ENCODE assay signal across 8 cellular contexts in genomic region chr22:50342651-50343540, GRCh38. TPM values are rescaled to one million over a fixed set of nuclear protein-coding genes. Genes with fewer than 3 reads are reported as not detected.
DNase-seq lines count a peak whose midpoint lies in the region; ATAC-seq, FAIRE-seq and TF ChIP-seq lines count a peak whose summit lies in the region.

PPP6R2 (plus strand) TSS chr22:50343327; CDS start chr22:50393909, 50,582 bp downstream.

- ATAC-seq in HG03039 (IDR thresholded peaks at IDR 0.05; ENCODE audit: unreplicated experiment), result peak; percentile 66

- TF ChIP-seq CTCF in 22Rv1 (IDR thresholded peaks at IDR 0.05), result peak; percentile 50

- no peaks in the 10 kb centered on the region for H3K27me3 ChIP-seq in endocrine pancreas (ENCODE audit: control insufficient read depth, insufficient read depth, low read length)

- H3K9me3 ChIP-seq in endocrine pancreas (ENCODE audit: control insufficient read depth, low read length), result no peaks in the 10 kb centered on the region

- DNase-seq in GM18507 (ENCODE audit: extremely low spot score, insufficient read length, low read depth) (peak; percentile 76), NCI-H748 (lab: John Stamatoyannopoulos, UW; ENCODE audit: unreplicated experiment) (peak; percentile 78), mesenteric fat pad (ENCODE audit: low spot score) (peak; percentile 95)
- peak; percentile 77 to 93 (median 82) for DNase-seq in activated CD8-positive, alpha-beta memory T cell treated with anti-CD3 and anti-CD28 coated beads for 48 hours (ENCODE audit: low read depth in 2 of 3, low spot score in 2 of 3)
- peak; percentile 93 for DNase-seq in stimulated activated CD8-positive, alpha-beta memory T cell treated with anti-CD3 and anti-CD28 coated beads, Interleukin-15, amount 100 ng/mL, for 24 hours (ENCODE audit: low read depth)

- no peaks in the 10 kb centered on the region for H3K36me3 ChIP-seq in endocrine pancreas (ENCODE audit: control insufficient read depth, insufficient read depth, low read length)

- H3K27ac ChIP-seq in 22Rv1, result peak within 1 kb of the TSS; percentile 96

- peak within 1 kb of the TSS; percentile 72 for H3K9ac ChIP-seq in endocrine pancreas (ENCODE audit: control insufficient read depth, insufficient read depth, low read length)

- FAIRE-seq in GM18507 (lab: Jason Lieb, UNC), result peak; percentile 55

- no peaks in the 10 kb centered on the region for H3K4me1 ChIP-seq in endocrine pancreas (ENCODE audit: control insufficient read depth, insufficient read depth, low read length)

- H3K4me3 ChIP-seq in endocrine pancreas (ENCODE audit: control insufficient read depth, insufficient read depth, low read length), result peak within 1 kb of the TSS; percentile 45

RNA-seq across cellular contexts. Expression of gene PPP6R2, which starts in this region (rescaled TPM):
- 45.3 TPM for total RNA-seq in mesenteric fat pad

Comparison
In these comparisons a context has a peak if more than half of its experiments do, and no peak if none do; other contexts are left out.
1. Peak in every context shown above with its lines: DNase-seq, ATAC-seq, H3K4me3 ChIP-seq and H3K27ac ChIP-seq.